Comparison of ENCODE assay signal across 8 cellular contexts in the genomic region with DNA sequence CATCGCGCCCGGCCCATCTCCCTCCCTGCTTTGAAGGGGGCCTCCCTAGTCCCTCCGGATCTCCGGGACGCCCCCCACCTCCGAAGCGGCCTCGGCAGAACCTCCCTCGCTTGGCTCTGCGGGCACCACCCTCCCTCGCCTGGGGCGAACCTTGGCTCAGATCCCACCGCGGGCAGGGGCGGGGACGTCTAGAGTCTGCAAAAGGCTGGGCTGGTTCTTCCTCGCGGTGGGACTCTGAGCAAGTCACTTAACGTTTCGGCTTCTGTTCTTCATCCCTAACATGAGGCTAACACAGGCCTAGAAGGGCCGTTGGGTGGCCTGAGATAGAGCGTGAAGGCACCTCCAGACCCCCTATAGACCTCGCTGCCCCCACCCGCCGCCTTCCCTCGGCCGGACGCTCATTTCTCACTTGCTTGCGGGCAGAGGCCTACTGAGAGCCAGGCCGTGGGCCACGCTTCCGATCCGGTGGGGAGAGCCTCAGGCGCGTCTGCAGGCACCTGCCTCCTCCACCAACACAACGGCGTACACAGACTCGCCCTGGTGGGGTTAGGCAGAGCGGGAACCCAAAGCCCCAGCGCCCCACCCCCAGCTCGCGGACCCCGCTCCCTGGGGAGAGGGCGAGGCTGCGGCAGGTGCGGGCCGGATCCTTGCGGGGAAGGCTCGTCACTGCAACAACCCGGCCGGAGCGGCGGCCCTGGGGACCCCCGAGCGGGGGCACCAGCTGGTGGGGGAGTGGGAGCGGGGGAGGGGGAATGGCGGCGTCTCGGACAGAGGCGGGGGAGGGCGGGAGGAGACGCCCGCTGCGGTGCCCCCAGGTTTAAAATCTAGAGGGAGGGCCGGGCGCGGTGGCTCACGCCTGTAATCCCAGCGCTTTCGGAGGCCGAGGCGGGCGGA. TPM values are rescaled to one million over a fixed set of nuclear protein-coding genes. Genes with fewer than 3 reads are reported as not detected.
DNase-seq lines count a peak whose midpoint lies in the region; ATAC-seq lines count a peak whose summit lies in the region.

No MANE protein-coding gene starts in this region.

- peak overlapping the region; percentile 83 for H3K27ac ChIP-seq in CD4-positive, CD25-positive, alpha-beta regulatory T cell (ENCODE audit: insufficient read depth, low read length, poor library complexity, severe bottlenecking)

- no peaks in the 10 kb centered on the region for H3K27me3 ChIP-seq in CD4-positive, CD25-positive, alpha-beta regulatory T cell (ENCODE audit: control insufficient read depth, insufficient read depth, low read length)

- H3K4me1 ChIP-seq in CD4-positive, CD25-positive, alpha-beta regulatory T cell (ENCODE audit: control insufficient read depth, insufficient read depth, low read length, poor library complexity, severe bottlenecking), result peaks cover 51% of the 10 kb centered on the region

- ATAC-seq in CD4-positive, CD25-positive, alpha-beta regulatory T cell (ENCODE audit: low read depth in 2 of 2), result peak; percentile 19 to 26
- ATAC-seq in HG03469 (IDR thresholded peaks at IDR 0.05; ENCODE audit: unreplicated experiment) (no peak), GM19452 (IDR thresholded peaks at IDR 0.05; ENCODE audit: unreplicated experiment) (no peak)

- H3K36me3 ChIP-seq in CD4-positive, CD25-positive, alpha-beta regulatory T cell (ENCODE audit: control insufficient read depth, insufficient read depth, low read length), result no peaks in the 10 kb centered on the region

- DNase-seq in CD4-positive, CD25-positive, alpha-beta regulatory T cell, result peak; percentile 69 to 73 (median 70)
- DNase-seq in M059J (ENCODE audit: low read depth) (peak; percentile 40), mucosa of gallbladder (ENCODE audit: low spot score) (peak; percentile 79)
- peak; percentile 84 for DNase-seq in activated CD4-positive, alpha-beta memory T cell treated with anti-CD3 and anti-CD28 coated beads for 36 hours
- peak; percentile 51 for DNase-seq in effector CD8-positive, alpha-beta T cell (lab: John Stamatoyannopoulos, UW)
- DNase-seq in stimulated activated CD8-positive, alpha-beta memory T cell treated with anti-CD3 and anti-CD28 coated beads, Interleukin-4, amount 100 ng/mL, for 4 hours (ENCODE audit: low read depth in 2 of 2, low spot score in 1 of 2), result peak; percentile 62 to 73

- no peaks in the 10 kb centered on the region for H3K9me3 Mint-ChIP-seq in CD4-positive, CD25-positive, alpha-beta regulatory T cell
- no peaks in the 10 kb centered on the region for H3K9me3 Mint-ChIP-seq in activated CD4-positive, alpha-beta memory T cell treated with anti-CD3 and anti-CD28 coated beads for 36 hours

- H3K27me3 Mint-ChIP-seq in CD4-positive, CD25-positive, alpha-beta regulatory T cell, result no peaks in the 10 kb centered on the region
- H3K27me3 Mint-ChIP-seq in activated CD4-positive, alpha-beta memory T cell treated with anti-CD3 and anti-CD28 coated beads for 36 hours, result no peaks in the 10 kb centered on the region

- H3K4me1 Mint-ChIP-seq in CD4-positive, CD25-positive, alpha-beta regulatory T cell, result peaks cover 5 to 52% (median 15%) of the 10 kb centered on the region in 4 donors
- H3K4me1 Mint-ChIP-seq in activated CD4-positive, alpha-beta memory T cell treated with anti-CD3 and anti-CD28 coated beads for 36 hours (ENCODE audit: low read depth), result peaks cover 31% of the 10 kb centered on the region

- intact Hi-C loops in activated CD4-positive, alpha-beta memory T cell treated with anti-CD3 and anti-CD28 coated beads for 36 hours (cut with micrococcal nuclease), result no loop called here

- no peaks in the 10 kb centered on the region for H3K9me3 ChIP-seq in CD4-positive, CD25-positive, alpha-beta regulatory T cell (ENCODE audit: control insufficient read depth in 2 of 2, low read length in 2 of 2)

- H3K4me3 Mint-ChIP-seq in CD4-positive, CD25-positive, alpha-beta regulatory T cell, result peak overlapping the region; percentile 87 to 92 (median 89)
- H3K4me3 Mint-ChIP-seq in activated CD4-positive, alpha-beta memory T cell treated with anti-CD3 and anti-CD28 coated beads for 36 hours, result peak overlapping the region; percentile 78

- peaks cover 2% of the 10 kb centered on the region for H3K36me3 Mint-ChIP-seq in CD4-positive, CD25-positive, alpha-beta regulatory T cell
- H3K36me3 Mint-ChIP-seq in activated CD4-positive, alpha-beta memory T cell treated with anti-CD3 and anti-CD28 coated beads for 36 hours, result peaks cover 4% of the 10 kb centered on the region

- CTCF ChIA-PET in activated CD4-positive, alpha-beta memory T cell treated with anti-CD3 and anti-CD28 coated beads for 36 hours (lab: Charles Lee), result interaction anchor here (0.6 to 1.0 kb wide), 3 partner anchors 43 to 162 kb away, joined by 3 to 5 read pairs (median 3); partner anchors contain the start of gene RILP

- POLR2A ChIA-PET in activated CD4-positive, alpha-beta memory T cell treated with anti-CD3 and anti-CD28 coated beads for 36 hours (lab: Charles Lee), result interaction anchor here (0.7 to 2.1 kb wide), 4 partner anchors 13 to 87 kb away, joined by 3 to 7 read pairs (median 4); partner anchors contain the start of genes CRK, INPP5K and YWHAE

- H3K4me3 ChIP-seq in CD4-positive, CD25-positive, alpha-beta regulatory T cell (ENCODE audit: low read depth, low read length), result peak overlapping the region; percentile 53

- H3K27ac Mint-ChIP-seq in CD4-positive, CD25-positive, alpha-beta regulatory T cell, result peak overlapping the region; percentile 79 to 92 (median 84)
- H3K27ac Mint-ChIP-seq in activated CD4-positive, alpha-beta memory T cell treated with anti-CD3 and anti-CD28 coated beads for 36 hours, result peak overlapping the region; percentile 79

RNA-seq across cellular contexts. Expression of gene MYO1C, which starts 5.4 kb away (rescaled TPM):
- 33.7 TPM for total RNA-seq in CD4-positive, CD25-positive, alpha-beta regulatory T cell
- 10 to 100 TPM in 2 of 4 donors, 1 to 10 TPM in 2; 7.3 to 11.4 (median 9.6) TPM for polyA plus RNA-seq in CD4-positive, CD25-positive, alpha-beta regulatory T cell
- 43.9 and 80.5 TPM in 2 replicates for total RNA-seq in M059J (2014; rRNA removed; shearing (Covaris generic))
- 10 to 100 TPM; 42.8 to 46.7 TPM for total RNA-seq in activated CD4-positive, alpha-beta memory T cell treated with anti-CD3 and anti-CD28 coated beads for 36 hours
- total RNA-seq in mucosa of gallbladder, result 285 TPM

RNA-seq across cellular contexts. Expression of gene INPP5K, which starts 29.4 kb away (rescaled TPM):
- 193 TPM for total RNA-seq in CD4-positive, CD25-positive, alpha-beta regulatory T cell
- polyA plus RNA-seq in CD4-positive, CD25-positive, alpha-beta regulatory T cell, result 100 to 1,000 TPM; 115 to 130 (median 121) TPM
- total RNA-seq in M059J (2014; rRNA removed; shearing (Covaris generic)), result 28.1 and 81.9 TPM in 2 replicates
- total RNA-seq in activated CD4-positive, alpha-beta memory T cell treated with anti-CD3 and anti-CD28 coated beads for 36 hours, result 10 to 100 TPM; 21.2 to 24.0 TPM
- 38.6 TPM for total RNA-seq in mucosa of gallbladder

RNA-seq across cellular contexts. Expression of gene CRK, which starts 31.0 kb away (rescaled TPM):
- 18.2 TPM for total RNA-seq in CD4-positive, CD25-positive, alpha-beta regulatory T cell
- 10 to 100 TPM; 15.3 to 33.0 (median 26.8) TPM for polyA plus RNA-seq in CD4-positive, CD25-positive, alpha-beta regulatory T cell
- total RNA-seq in M059J (2014; rRNA removed; shearing (Covaris generic)), result 39.0 and 59.6 TPM in 2 replicates
- 10 to 100 TPM; 14.1 to 17.8 TPM for total RNA-seq in activated CD4-positive, alpha-beta memory T cell treated with anti-CD3 and anti-CD28 coated beads for 36 hours
- 82.2 TPM for total RNA-seq in mucosa of gallbladder

Comparison
In these comparisons a context has a peak if more than half of its experiments do, and no peak if none do; other contexts are left out.
1. ATAC-seq: peak in CD4-positive, CD25-positive, alpha-beta regulatory T cell (2 of 2); none in HG03469 (single experiment) and GM19452 (single experiment).
2. Peak in every context shown above with its lines, with median percentiles within 50 percentile points of each other: DNase-seq.